Comparison of ENCODE assay signal across 11 cellular contexts in genomic region chr3:169945313-169945712, GRCh38. TPM values are rescaled to one million over a fixed set of nuclear protein-coding genes. Genes with fewer than 3 reads are reported as not detected.
A peak's percentile ranks its signal among the peaks of the same experiment; 100 is the strongest.
DNase-seq lines count a peak whose midpoint lies in the region; ATAC-seq and TF ChIP-seq lines count a peak whose summit lies in the region.
"Had no signal": no experiment of that assay in that cellular context is flagged by ENCODE, and none has a peak within 500 bp of the region (broad histone marks: within the 10 kb centered on the region; RNA-seq: fewer than 3 reads in every experiment).

No MANE protein-coding gene starts in this region.

- peak; percentile 38 for DNase-seq in activated T-cell treated with anti-CD3 and anti-CD28 coated beads for 48 hours (ENCODE audit: low read depth)
- DNase-seq in activated T-cell treated with anti-CD3 and anti-CD28 coated beads for 4 hours: no peak
- DNase-seq in SK-MEL-5 (ENCODE audit: low read depth, low spot score): peak; percentile 24
- peak; percentile 35 for DNase-seq in left ventricle myocardium superior
- no peak for DNase-seq in sigmoid colon
- no peak for DNase-seq in anterior cingulate cortex (lab: John Stamatoyannopoulos, UW)
- no peak for DNase-seq in stimulated activated naive CD4-positive, alpha-beta T cell treated with Interleukin-2 at 50 U/mL for 16 hours (lab: John Stamatoyannopoulos, UW)

- no peak for TF ChIP-seq CTCF in sigmoid colon (IDR thresholded peaks at IDR 0.05)

- no peak for TF ChIP-seq EP300 in sigmoid colon (IDR thresholded peaks at IDR 0.05)

- no peak overlapping the region for H3K27ac ChIP-seq in sigmoid colon

- no peaks in the 10 kb centered on the region for H3K27me3 ChIP-seq in sigmoid colon

- H3K4me1 ChIP-seq in sigmoid colon: no peaks in the 10 kb centered on the region

- ATAC-seq in HG02970 (IDR thresholded peaks at IDR 0.05; ENCODE audit: low FRiP score, unreplicated experiment): peak; percentile 65
- peak; percentile 50 for ATAC-seq in left ventricle myocardium superior

- TF ChIP-seq POLR2A in sigmoid colon (IDR thresholded peaks at IDR 0.05): no peak

- in situ Hi-C loops in SK-MEL-5 (cut with HindIII; ENCODE audit: low pct_unique_long_range_greater_than_20kb, low sequenced_read_pairs): no loop called here

- no peaks in the 10 kb centered on the region for H3K9me3 ChIP-seq in sigmoid colon

- H3K4me3 ChIP-seq in sigmoid colon: no peak overlapping the region

- intact Hi-C loops in left ventricle myocardium superior (cut with micrococcal nuclease): no loop called here
- intact Hi-C loops in sigmoid colon (cut with DNase I): no loop called here

- WGBS in sigmoid colon, 2 donors: 39 to 79% methylated on average over 7 of the region's 7 CpGs

- no peaks in the 10 kb centered on the region for H3K36me3 ChIP-seq in sigmoid colon

RNA-seq across cellular contexts. Expression of gene SEC62, which starts 21.3 kb away (rescaled TPM):
- 34.6 and 35.4 TPM in 2 replicates for total RNA-seq in SK-MEL-5 (2014; rRNA removed; shearing (Covaris generic))
- 32.8 and 40.7 TPM in 2 replicates for polyA plus RNA-seq in SK-MEL-5 (2015; cell fraction: cytosol; rRNA removed)
- polyA plus RNA-seq in SK-MEL-5 (2015; cell fraction: nucleus; rRNA removed): 21.1 and 23.8 TPM in 2 replicates
- total RNA-seq in left ventricle myocardium superior (79.0 TPM), sigmoid colon (10 to 100 TPM; 77.7 to 82.6 (median 79.8) TPM)
- 10 to 100 TPM; 15.0 to 36.8 (median 27.6) TPM for polyA plus RNA-seq in sigmoid colon

RNA-seq across cellular contexts. Expression of gene SAMD7, which starts 33.9 kb away (rescaled TPM):
- total RNA-seq in SK-MEL-5 (2014; rRNA removed; shearing (Covaris generic)): not detected in 2 replicates
- not detected in 2 replicates for polyA plus RNA-seq in SK-MEL-5 (2015; cell fraction: cytosol; rRNA removed)
- not detected in 2 replicates for polyA plus RNA-seq in SK-MEL-5 (2015; cell fraction: nucleus; rRNA removed)
- total RNA-seq in left ventricle myocardium superior (not detected), sigmoid colon (not detected)
- polyA plus RNA-seq in sigmoid colon: not detected
- total RNA-seq: activated CD8-positive, alpha-beta memory T cell treated with anti-CD3 and anti-CD28 coated beads for 36 hours; myocyte had no signal
- polyA plus RNA-seq: BJ had no signal

Comparison
In these comparisons a context has a peak if more than half of its experiments do, and no peak if none do; other contexts are left out.
1. DNase-seq: peak in activated T-cell treated with anti-CD3 and anti-CD28 coated beads for 48 hours (single experiment), SK-MEL-5 (single experiment) and left ventricle myocardium superior (single experiment); none in activated T-cell treated with anti-CD3 and anti-CD28 coated beads for 4 hours (single experiment), sigmoid colon (single experiment), anterior cingulate cortex (0 of 58) and stimulated activated naive CD4-positive, alpha-beta T cell treated with Interleukin-2 at 50 U/mL for 16 hours (single experiment).